7 cellular contexts compared by ENCODE assay signal in the genomic region with DNA sequence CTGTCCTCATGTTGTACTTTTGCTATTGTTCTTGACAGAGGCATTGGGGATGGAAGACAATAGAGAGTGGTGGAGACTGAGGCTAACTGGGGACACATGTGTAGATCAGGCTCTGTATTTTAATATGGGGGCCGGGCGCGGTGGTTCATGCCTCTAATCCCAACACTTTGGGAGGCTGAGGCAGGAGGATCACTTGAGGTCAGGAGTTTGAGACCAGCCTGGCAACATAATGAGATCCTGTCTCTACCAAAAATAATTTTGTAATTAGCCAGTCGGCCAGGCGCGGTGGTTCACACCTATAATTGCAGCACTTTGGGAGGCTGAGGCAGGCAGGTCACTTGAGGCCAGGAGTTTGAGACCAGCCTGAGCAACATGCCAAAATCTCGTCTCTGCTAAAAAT.
DNase-seq lines count a peak whose midpoint lies in the region; ATAC-seq and TF ChIP-seq lines count a peak whose summit lies in the region.
"Not testable (repeated sequence)": the region's sequence is repeated elsewhere in the genome, so short reads cannot be mapped to it uniquely, and the experiment has no call there.

No MANE protein-coding gene starts in this region.

- ATAC-seq in sciatic nerve, result not testable (repeated sequence)

- DNase-seq in activated effector memory CD4-positive, alpha-beta T cell treated with anti-CD3 and anti-CD28 coated beads, Interleukin-2, amount 50 U/mL, for 16 hours, result peak; percentile 48
- DNase-seq in cardiac septum (ENCODE audit: low spot score), result peak; percentile 65
- peak; percentile 73 for DNase-seq in posterior vena cava (ENCODE audit: low spot score)
- peak; percentile 40 for DNase-seq in sciatic nerve (ENCODE audit: low spot score)
- peak; percentile 8 for DNase-seq in sigmoid colon
- peak; percentile 62 for DNase-seq in spleen
- peak; percentile 52 to 65 for DNase-seq in suprapubic skin (ENCODE audit: low spot score in 2 of 2)

- H3K27me3 ChIP-seq in sigmoid colon; spleen (replicated peaks in 1 of 7); suprapubic skin: not testable (repeated sequence)

- intact Hi-C loops in cardiac septum (cut with DNase I); posterior vena cava (cut with DNase I); sciatic nerve (cut with DNase I); sigmoid colon (cut with DNase I); spleen (cut with DNase I; ENCODE audit: low total_unique reads): not testable (repeated sequence)

- H3K4me1 ChIP-seq in sigmoid colon (peaks cover 0 to 16% (median 10%) of the 10 kb centered on the region in 4 donors), spleen (peaks cover 0 to 25% (median 21%) of the 10 kb centered on the region in 6 donors), suprapubic skin (peaks cover 16% of the 10 kb centered on the region)

- not testable (repeated sequence) for H3K27ac ChIP-seq in sigmoid colon, spleen, suprapubic skin

- WGBS in sigmoid colon, 2 donors, result 91 to 95% methylated on average over 7 of the region's 7 CpGs
- 93 to 98% (median 96%) methylated on average over 7 of the region's 7 CpGs for WGBS in spleen, 5 donors
- WGBS in suprapubic skin, result 94% methylated on average over 7 of the region's 7 CpGs

- H3K36me3 ChIP-seq in sigmoid colon, spleen, suprapubic skin: not testable (repeated sequence)

- TF ChIP-seq CTCF in sigmoid colon (IDR thresholded peaks at IDR 0.05); suprapubic skin (IDR thresholded peaks at IDR 0.05): not testable (repeated sequence)
- TF ChIP-seq CTCF in spleen (IDR thresholded peaks at IDR 0.05 in 8 of 11, conservative IDR thresholded peaks at IDR 0.05 in 3 of 11), result peak in 1 of 11 experiments; percentile 10

- TF ChIP-seq POLR2A in sigmoid colon (IDR thresholded peaks at IDR 0.05); spleen (IDR thresholded peaks at IDR 0.05); suprapubic skin (IDR thresholded peaks at IDR 0.05): not testable (repeated sequence)

- H3K4me3 ChIP-seq in sigmoid colon, spleen, suprapubic skin: not testable (repeated sequence)

- not testable (repeated sequence) for H3K9me3 ChIP-seq in sigmoid colon, spleen, suprapubic skin

- TF ChIP-seq EP300 in sigmoid colon (IDR thresholded peaks at IDR 0.05); suprapubic skin (IDR thresholded peaks at IDR 0.05): not testable (repeated sequence)

Comparison
In these comparisons a context has a peak if more than half of its experiments do, and no peak if none do; other contexts are left out.
1. DNase-seq: peak in every context shown above with its lines; median percentile 73 in posterior vena cava; 65 in cardiac septum; 62 in spleen; 58 in suprapubic skin; 48 in activated effector memory CD4-positive, alpha-beta T cell treated with anti-CD3 and anti-CD28 coated beads, Interleukin-2, amount 50 U/mL, for 16 hours; 40 in sciatic nerve; 8 in sigmoid colon.